Comparison of ENCODE assay signal across 25 cellular contexts in genomic region chr1:161936786-161937185, GRCh38.
"Had no signal": no experiment of that assay in that cellular context is flagged by ENCODE, and none has a peak within 500 bp of the region (broad histone marks: within the 10 kb centered on the region; RNA-seq: fewer than 3 reads in every experiment).

No MANE protein-coding gene starts in this region.

- H3K27me3 Mint-ChIP-seq: activated CD4-positive, alpha-beta memory T cell treated with anti-CD3 and anti-CD28 coated beads for 36 hours; activated CD4-positive, alpha-beta T cell treated with anti-CD3 and anti-CD28 coated beads, Interleukin-2, amount 10 ng/mL, durations not matched to agents 24 days and 14 days; activated naive CD4-positive, alpha-beta T cell treated with anti-CD3 and anti-CD28 coated beads, Interleukin-2, amount 10 ng/mL, durations not matched to agents 7 days and 5 days; progenitor cell of endocrine pancreas; stimulated activated naive CD8-positive, alpha-beta T cell treated with anti-CD3 and anti-CD28 coated beads, Interleukin-15, Interleukin-2, amounts not matched to agents 100 ng/mL and 50 ng/mL, for 24 hours had no signal

- ATAC-seq: body of pancreas; mucosa of descending colon; stimulated activated effector memory CD8-positive, alpha-beta T cell treated with anti-CD3 and anti-CD28 coated beads, Interleukin-12 subunit alpha, Interleukin-12 subunit beta, amount 100 ng/mL, for 72 hours had no signal

- DNase-seq: activated CD4-positive, alpha-beta memory T cell treated with anti-CD3 and anti-CD28 coated beads for 36 hours; activated CD4-positive, alpha-beta T cell treated with anti-CD3 and anti-CD28 coated beads, Interleukin-2, amount 10 ng/mL, durations not matched to agents 24 days and 14 days; activated CD4-positive, CD25-positive, alpha-beta regulatory T cell treated with anti-CD3 and anti-CD28 coated beads, Interleukin-2, amount 50 U/mL, for 72 hours; activated CD8-positive, alpha-beta memory T cell treated with anti-CD3 and anti-CD28 coated beads, Interleukin-2, amount 50 U/mL, for 4 hours; activated effector memory CD4-positive, alpha-beta T cell treated with anti-CD3 and anti-CD28 coated beads, Interleukin-2, amount 50 U/mL, for 16 hours; activated naive CD4-positive, alpha-beta T cell treated with anti-CD3 and anti-CD28 coated beads, Interleukin-2, amount 10 ng/mL, durations not matched to agents 7 days and 5 days; activated T-cell treated with anti-CD3 and anti-CD28 coated beads, Interleukin-2, amount 50 U/mL, for 1 hour; adrenal gland; aorta; body of pancreas; left ventricle myocardium inferior; mesendoderm; mucosa of descending colon; ovary; retina; sigmoid colon; small intestine; stimulated activated CD4-positive, alpha-beta T cell treated with anti-CD3 and anti-CD28 coated beads, Interleukin-4, amount 100 ng/mL, for 24 hours; substantia nigra; T-helper 9 cell; upper lobe of left lung had no signal

- H3K27ac Mint-ChIP-seq: activated CD4-positive, alpha-beta memory T cell treated with anti-CD3 and anti-CD28 coated beads for 36 hours; activated CD4-positive, alpha-beta T cell treated with anti-CD3 and anti-CD28 coated beads, Interleukin-2, amount 10 ng/mL, durations not matched to agents 24 days and 14 days; activated naive CD4-positive, alpha-beta T cell treated with anti-CD3 and anti-CD28 coated beads, Interleukin-2, amount 10 ng/mL, durations not matched to agents 7 days and 5 days; activated T-helper 1 cell treated with anti-CD3 and anti-CD28 coated beads, Interleukin-12 subunit alpha, Interleukin-12 subunit beta, Interleukin-2, Interleukin-4 antibody, amounts not matched to agents 30 ng/mL and 10 ng/mL and 1 ng/mL, durations not matched to agents 14 hours and 24 hours and 36 hours; progenitor cell of endocrine pancreas; stimulated activated effector memory CD8-positive, alpha-beta T cell treated with anti-CD3 and anti-CD28 coated beads, Interleukin-12 subunit alpha, Interleukin-12 subunit beta, amount 100 ng/mL, for 72 hours; stimulated activated naive CD8-positive, alpha-beta T cell treated with anti-CD3 and anti-CD28 coated beads, Interleukin-15, Interleukin-2, amounts not matched to agents 100 ng/mL and 50 ng/mL, for 24 hours had no signal

- H3K4me3 Mint-ChIP-seq: activated CD4-positive, alpha-beta memory T cell treated with anti-CD3 and anti-CD28 coated beads for 36 hours; activated CD4-positive, alpha-beta T cell treated with anti-CD3 and anti-CD28 coated beads, Interleukin-2, amount 10 ng/mL, durations not matched to agents 24 days and 14 days; activated naive CD4-positive, alpha-beta T cell treated with anti-CD3 and anti-CD28 coated beads, Interleukin-2, amount 10 ng/mL, durations not matched to agents 7 days and 5 days; activated T-helper 1 cell treated with anti-CD3 and anti-CD28 coated beads, Interleukin-12 subunit alpha, Interleukin-12 subunit beta, Interleukin-2, Interleukin-4 antibody, amounts not matched to agents 30 ng/mL and 10 ng/mL and 1 ng/mL, durations not matched to agents 14 hours and 24 hours and 36 hours; stimulated activated effector memory CD8-positive, alpha-beta T cell treated with anti-CD3 and anti-CD28 coated beads, Interleukin-12 subunit alpha, Interleukin-12 subunit beta, amount 100 ng/mL, for 72 hours; stimulated activated naive CD8-positive, alpha-beta T cell treated with anti-CD3 and anti-CD28 coated beads, Interleukin-15, Interleukin-2, amounts not matched to agents 100 ng/mL and 50 ng/mL, for 24 hours had no signal

- H3K9me3 Mint-ChIP-seq: activated CD4-positive, alpha-beta memory T cell treated with anti-CD3 and anti-CD28 coated beads for 36 hours; activated CD4-positive, alpha-beta T cell treated with anti-CD3 and anti-CD28 coated beads, Interleukin-2, amount 10 ng/mL, durations not matched to agents 24 days and 14 days; activated naive CD4-positive, alpha-beta T cell treated with anti-CD3 and anti-CD28 coated beads, Interleukin-2, amount 10 ng/mL, durations not matched to agents 7 days and 5 days; activated T-helper 1 cell treated with anti-CD3 and anti-CD28 coated beads, Interleukin-12 subunit alpha, Interleukin-12 subunit beta, Interleukin-2, Interleukin-4 antibody, amounts not matched to agents 30 ng/mL and 10 ng/mL and 1 ng/mL, durations not matched to agents 14 hours and 24 hours and 36 hours; stimulated activated effector memory CD8-positive, alpha-beta T cell treated with anti-CD3 and anti-CD28 coated beads, Interleukin-12 subunit alpha, Interleukin-12 subunit beta, amount 100 ng/mL, for 72 hours; stimulated activated naive CD8-positive, alpha-beta T cell treated with anti-CD3 and anti-CD28 coated beads, Interleukin-15, Interleukin-2, amounts not matched to agents 100 ng/mL and 50 ng/mL, for 24 hours had no signal
